9 cellular contexts compared by ENCODE assay signal in genomic region chr13:44331912-44332840, GRCh38. TPM values are rescaled to one million over a fixed set of nuclear protein-coding genes. Genes with fewer than 3 reads are reported as not detected.
DNase-seq lines count a peak whose midpoint lies in the region; ATAC-seq and TF ChIP-seq lines count a peak whose summit lies in the region.
"Had no signal": no experiment of that assay in that cellular context is flagged by ENCODE, and none has a peak within 500 bp of the region (broad histone marks: within the 10 kb centered on the region; RNA-seq: fewer than 3 reads in every experiment).

No MANE protein-coding gene starts in this region.

- H3K27ac ChIP-seq in ascending aorta, result peak overlapping the region; percentile 64 to 75
- peak overlapping the region in 1 of 2 donors; percentile 39 for H3K27ac ChIP-seq in left lung
- H3K27ac ChIP-seq in CD8-positive, alpha-beta memory T cell (ENCODE audit: low read depth, low read length), result no peak overlapping the region

- CTCF ChIA-PET in CD8-positive, alpha-beta memory T cell (lab: Charles Lee), result no interaction called here
- CTCF ChIA-PET in activated CD8-positive, alpha-beta T cell treated with anti-CD3 and anti-CD28 coated beads, Interleukin-2, amount 10 ng/mL, durations not matched to agents 7 days and 5 days (lab: Charles Lee), result no interaction called here

- peaks cover 6% of the 10 kb centered on the region for H3K4me1 Mint-ChIP-seq in activated naive CD8-positive, alpha-beta T cell (ENCODE audit: low read depth)
- peaks cover 12% of the 10 kb centered on the region for H3K4me1 Mint-ChIP-seq in activated naive CD8-positive, alpha-beta T cell treated with anti-CD3 and anti-CD28 coated beads for 36 hours
- H3K4me1 Mint-ChIP-seq in CD8-positive, alpha-beta memory T cell, result peaks cover 0 to 7% (median 7%) of the 10 kb centered on the region in 3 donors
- peaks cover 4% of the 10 kb centered on the region for H3K4me1 Mint-ChIP-seq in activated CD8-positive, alpha-beta T cell treated with anti-CD3 and anti-CD28 coated beads, Interleukin-2, amount 10 ng/mL, durations not matched to agents 7 days and 5 days (ENCODE audit: low read depth)
- H3K4me1 Mint-ChIP-seq: naive B cell had no signal

- H3K9me3 ChIP-seq in ascending aorta (no peaks in the 10 kb centered on the region), left lung (no peaks in the 10 kb centered on the region)
- no peaks in the 10 kb centered on the region for H3K9me3 ChIP-seq in CD8-positive, alpha-beta memory T cell (ENCODE audit: low read length)

- no peak for DNase-seq in activated naive CD8-positive, alpha-beta T cell treated with anti-CD3 and anti-CD28 coated beads for 36 hours
- DNase-seq in ascending aorta (ENCODE audit: low spot score in 2 of 2) (peak; percentile 61 to 87), left lung (peak in 1 of 2 donors; percentile 69), ureter (ENCODE audit: low spot score) (peak; percentile 73), SIG-M5 (lab: John Stamatoyannopoulos, UW) (no peak)
- no peak for DNase-seq in CD8-positive, alpha-beta memory T cell
- DNase-seq in activated CD8-positive, alpha-beta T cell treated with anti-CD3 and anti-CD28 coated beads, Interleukin-2, amount 10 ng/mL, durations not matched to agents 7 days and 5 days, result no peak
- DNase-seq: naive B cell had no signal

- no peaks in the 10 kb centered on the region for H3K36me3 Mint-ChIP-seq in activated naive CD8-positive, alpha-beta T cell
- no peaks in the 10 kb centered on the region for H3K36me3 Mint-ChIP-seq in activated naive CD8-positive, alpha-beta T cell treated with anti-CD3 and anti-CD28 coated beads for 36 hours
- peaks cover 0 to 9% (median 0%) of the 10 kb centered on the region in 3 donors for H3K36me3 Mint-ChIP-seq in CD8-positive, alpha-beta memory T cell
- no peaks in the 10 kb centered on the region for H3K36me3 Mint-ChIP-seq in activated CD8-positive, alpha-beta T cell treated with anti-CD3 and anti-CD28 coated beads, Interleukin-2, amount 10 ng/mL, durations not matched to agents 7 days and 5 days (ENCODE audit: low read depth)
- H3K36me3 Mint-ChIP-seq: naive B cell had no signal

- TF ChIP-seq CTCF in ascending aorta (IDR thresholded peaks at IDR 0.05) (no peak), left lung (IDR thresholded peaks at IDR 0.05) (no peak)

- POLR2A ChIA-PET in CD8-positive, alpha-beta memory T cell (lab: Charles Lee), result no interaction called here
- POLR2A ChIA-PET in activated CD8-positive, alpha-beta T cell treated with anti-CD3 and anti-CD28 coated beads, Interleukin-2, amount 10 ng/mL, durations not matched to agents 7 days and 5 days (lab: Charles Lee), result no interaction called here

- H3K4me1 ChIP-seq in ascending aorta (peaks cover 6 to 16% of the 10 kb centered on the region in 2 donors), left lung (peaks cover 6 to 9% of the 10 kb centered on the region in 2 donors)
- H3K4me1 ChIP-seq in CD8-positive, alpha-beta memory T cell (ENCODE audit: insufficient read depth, low read length), result no peaks in the 10 kb centered on the region

- intact Hi-C loops in ascending aorta (cut with DNase I), result no loop called here
- intact Hi-C loops in left lung (cut with DNase I), result no loop called here

- no peak overlapping the region for H3K4me3 Mint-ChIP-seq in activated naive CD8-positive, alpha-beta T cell
- H3K4me3 Mint-ChIP-seq in activated naive CD8-positive, alpha-beta T cell treated with anti-CD3 and anti-CD28 coated beads for 36 hours, result no peak overlapping the region
- H3K4me3 Mint-ChIP-seq in CD8-positive, alpha-beta memory T cell, result no peak overlapping the region
- no peak overlapping the region for H3K4me3 Mint-ChIP-seq in activated CD8-positive, alpha-beta T cell treated with anti-CD3 and anti-CD28 coated beads, Interleukin-2, amount 10 ng/mL, durations not matched to agents 7 days and 5 days
- H3K4me3 Mint-ChIP-seq: naive B cell had no signal

- no peak overlapping the region for H3K4me3 ChIP-seq in ascending aorta
- H3K4me3 ChIP-seq in left lung, result no peak overlapping the region
- H3K4me3 ChIP-seq in CD8-positive, alpha-beta memory T cell (ENCODE audit: low read length), result no peak overlapping the region

- H3K27me3 ChIP-seq in ascending aorta (no peaks in the 10 kb centered on the region), left lung (no peaks in the 10 kb centered on the region)
- H3K27me3 ChIP-seq in CD8-positive, alpha-beta memory T cell (ENCODE audit: insufficient read depth, low read length, poor library complexity, severe bottlenecking), result no peaks in the 10 kb centered on the region

- no peaks in the 10 kb centered on the region for H3K9me3 Mint-ChIP-seq in activated naive CD8-positive, alpha-beta T cell (ENCODE audit: low read depth)
- H3K9me3 Mint-ChIP-seq in activated naive CD8-positive, alpha-beta T cell treated with anti-CD3 and anti-CD28 coated beads for 36 hours, result peaks cover 1% of the 10 kb centered on the region
- H3K9me3 Mint-ChIP-seq in CD8-positive, alpha-beta memory T cell, result peaks cover 0 to 6% (median 0%) of the 10 kb centered on the region in 5 donors
- no peaks in the 10 kb centered on the region for H3K9me3 Mint-ChIP-seq in activated CD8-positive, alpha-beta T cell treated with anti-CD3 and anti-CD28 coated beads, Interleukin-2, amount 10 ng/mL, durations not matched to agents 7 days and 5 days (ENCODE audit: insufficient read depth)

- H3K36me3 ChIP-seq in ascending aorta, result no peaks in the 10 kb centered on the region
- H3K36me3 ChIP-seq in left lung, result no peaks in the 10 kb centered on the region
- H3K36me3 ChIP-seq in CD8-positive, alpha-beta memory T cell (ENCODE audit: insufficient read depth, low read length), result no peaks in the 10 kb centered on the region

- H3K27me3 Mint-ChIP-seq in activated naive CD8-positive, alpha-beta T cell, result no peaks in the 10 kb centered on the region
- no peaks in the 10 kb centered on the region for H3K27me3 Mint-ChIP-seq in activated naive CD8-positive, alpha-beta T cell treated with anti-CD3 and anti-CD28 coated beads for 36 hours
- peaks cover 17 to 25% of the 10 kb centered on the region in 2 donors for H3K27me3 Mint-ChIP-seq in CD8-positive, alpha-beta memory T cell
- H3K27me3 Mint-ChIP-seq in activated CD8-positive, alpha-beta T cell treated with anti-CD3 and anti-CD28 coated beads, Interleukin-2, amount 10 ng/mL, durations not matched to agents 7 days and 5 days (ENCODE audit: low read depth), result peaks cover 2% of the 10 kb centered on the region

- H3K27ac Mint-ChIP-seq in activated naive CD8-positive, alpha-beta T cell, result peak overlapping the region; percentile 12
- H3K27ac Mint-ChIP-seq in activated naive CD8-positive, alpha-beta T cell treated with anti-CD3 and anti-CD28 coated beads for 36 hours, result no peak overlapping the region
- H3K27ac Mint-ChIP-seq in CD8-positive, alpha-beta memory T cell, result no peak overlapping the region
- H3K27ac Mint-ChIP-seq in activated CD8-positive, alpha-beta T cell treated with anti-CD3 and anti-CD28 coated beads, Interleukin-2, amount 10 ng/mL, durations not matched to agents 7 days and 5 days, result no peak overlapping the region
- H3K27ac Mint-ChIP-seq: naive B cell had no signal

- ATAC-seq in left lung, result peak; percentile 65
- no peak for ATAC-seq in activated CD8-positive, alpha-beta T cell treated with anti-CD3 and anti-CD28 coated beads, Interleukin-2, amount 10 ng/mL, durations not matched to agents 7 days and 5 days

RNA-seq across cellular contexts. Expression of gene SERP2, which starts 41.4 kb away (rescaled TPM):
- 1 to 10 TPM; 3.1 TPM for total RNA-seq in activated naive CD8-positive, alpha-beta T cell treated with anti-CD3 and anti-CD28 coated beads for 36 hours
- 0.85 TPM for total RNA-seq in ascending aorta
- total RNA-seq in left lung, result 1 to 10 TPM; 1.9 to 4.5 TPM
- total RNA-seq in ureter, result 10.6 TPM
- under 1 TPM; 0.51 to 0.57 TPM for total RNA-seq in CD8-positive, alpha-beta memory T cell
- polyA plus RNA-seq in CD8-positive, alpha-beta memory T cell, result 0.47 TPM
- total RNA-seq in activated CD8-positive, alpha-beta T cell treated with anti-CD3 and anti-CD28 coated beads, Interleukin-2, amount 10 ng/mL, durations not matched to agents 7 days and 5 days, result under 1 TPM; 0.31 to 0.50 TPM

Comparison
In these comparisons a context has a peak if more than half of its experiments do, and no peak if none do; other contexts are left out.
1. DNase-seq: peak in ascending aorta (2 of 2) and ureter (single experiment); none in activated naive CD8-positive, alpha-beta T cell treated with anti-CD3 and anti-CD28 coated beads for 36 hours (single experiment), CD8-positive, alpha-beta memory T cell (0 of 5), SIG-M5 (single experiment) and activated CD8-positive, alpha-beta T cell treated with anti-CD3 and anti-CD28 coated beads, Interleukin-2, amount 10 ng/mL, durations not matched to agents 7 days and 5 days (single experiment).